In the genomic region with DNA sequence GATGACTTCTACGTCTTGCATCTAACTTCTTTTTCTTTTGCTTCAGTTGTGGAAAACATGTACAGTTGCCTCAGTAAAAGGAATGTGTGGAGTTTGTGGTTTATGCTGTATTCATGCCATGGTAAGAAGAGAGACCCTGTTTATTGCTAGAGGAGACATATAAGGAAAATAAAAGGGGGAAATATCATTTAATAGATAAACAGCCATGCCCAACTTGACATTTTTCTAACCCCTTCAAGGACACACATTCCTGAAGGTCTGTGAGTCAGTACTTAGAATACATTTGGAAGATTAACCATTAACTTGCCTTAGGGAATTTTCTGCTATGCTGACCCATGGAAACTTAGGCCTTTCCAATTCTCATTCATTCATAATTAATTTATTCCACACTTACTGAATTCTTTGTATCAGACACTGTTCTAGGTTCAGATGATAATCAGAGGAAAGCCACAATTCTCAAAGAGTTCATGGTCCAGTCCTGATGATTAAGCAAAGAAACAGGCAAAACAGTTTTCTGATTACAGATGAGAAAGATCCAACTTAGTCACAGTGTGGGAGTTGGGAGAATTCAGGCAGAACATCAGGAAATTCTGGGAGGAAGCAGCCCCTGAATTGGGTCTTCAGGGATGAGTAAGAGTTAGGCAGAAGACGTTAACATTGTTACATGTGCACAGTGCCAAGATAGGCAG, we compare ENCODE assay signal across 12 cellular contexts.
DNase-seq lines count a peak whose midpoint lies in the region; ATAC-seq, FAIRE-seq and TF ChIP-seq lines count a peak whose summit lies in the region.
"Had no signal": no experiment of that assay in that cellular context is flagged by ENCODE, and none has a peak within 500 bp of the region (broad histone marks: within the 10 kb centered on the region; RNA-seq: fewer than 3 reads in every experiment).

No MANE protein-coding gene starts in this region.

- H3K27me3 ChIP-seq in brain microvascular endothelial cell (replicated peaks), result no peaks in the 10 kb centered on the region
- H3K27me3 ChIP-seq: right lobe of liver had no signal

- intact Hi-C loops in left colon (cut with DNase I, micrococcal nuclease), result no loop called here

- no peak overlapping the region for H3K27ac Mint-ChIP-seq in stimulated activated effector memory CD8-positive, alpha-beta T cell treated with anti-CD3 and anti-CD28 coated beads, Interleukin-12 subunit alpha, Interleukin-12 subunit beta, amount 100 ng/mL, for 72 hours

- H3K9me3 Mint-ChIP-seq in activated T-cell treated with anti-CD3 and anti-CD28 coated beads, Interleukin-2, amount 50 U/mL, for 4 hours, result no peaks in the 10 kb centered on the region
- H3K9me3 Mint-ChIP-seq in stimulated activated effector memory CD8-positive, alpha-beta T cell treated with anti-CD3 and anti-CD28 coated beads, Interleukin-12 subunit alpha, Interleukin-12 subunit beta, amount 100 ng/mL, for 72 hours, result no peaks in the 10 kb centered on the region

- no peak for FAIRE-seq in GM12892 (lab: Jason Lieb, UNC)

- TF ChIP-seq CTCF in 22Rv1 (IDR thresholded peaks at IDR 0.05), result no peak
- no peak for TF ChIP-seq CTCF in brain microvascular endothelial cell (IDR thresholded peaks at IDR 0.05; ENCODE audit: low read depth, low read length, missing control alignments)

- in situ Hi-C loops in brain microvascular endothelial cell (cut with HindIII; ENCODE audit: low pct_ligation_motif_present, low sequenced_read_pairs), result no loop called here

- H3K4me1 Mint-ChIP-seq in activated T-cell treated with anti-CD3 and anti-CD28 coated beads, Interleukin-2, amount 50 U/mL, for 4 hours (ENCODE audit: low read depth), result no peaks in the 10 kb centered on the region
- no peaks in the 10 kb centered on the region for H3K4me1 Mint-ChIP-seq in stimulated activated effector memory CD8-positive, alpha-beta T cell treated with anti-CD3 and anti-CD28 coated beads, Interleukin-12 subunit alpha, Interleukin-12 subunit beta, amount 100 ng/mL, for 72 hours

- no peak for TF ChIP-seq POLR2A in GM12892 (IDR thresholded peaks at IDR 0.05; ENCODE audit: low read depth, low read length)

- no peaks in the 10 kb centered on the region for H3K36me3 ChIP-seq in brain microvascular endothelial cell (replicated peaks)
- H3K36me3 ChIP-seq: right lobe of liver had no signal

- no peak overlapping the region for H3K4me3 Mint-ChIP-seq in activated T-cell treated with anti-CD3 and anti-CD28 coated beads, Interleukin-2, amount 50 U/mL, for 4 hours
- H3K4me3 Mint-ChIP-seq in stimulated activated effector memory CD8-positive, alpha-beta T cell treated with anti-CD3 and anti-CD28 coated beads, Interleukin-12 subunit alpha, Interleukin-12 subunit beta, amount 100 ng/mL, for 72 hours, result no peak overlapping the region

- H3K27ac ChIP-seq in 22Rv1, result peak overlapping the region; percentile 68
- peak overlapping the region; percentile 81 for H3K27ac ChIP-seq in brain microvascular endothelial cell
- H3K27ac ChIP-seq: right lobe of liver had no signal

- no peaks in the 10 kb centered on the region for H3K36me3 Mint-ChIP-seq in activated T-cell treated with anti-CD3 and anti-CD28 coated beads, Interleukin-2, amount 50 U/mL, for 4 hours (ENCODE audit: insufficient read depth)
- H3K36me3 Mint-ChIP-seq in stimulated activated effector memory CD8-positive, alpha-beta T cell treated with anti-CD3 and anti-CD28 coated beads, Interleukin-12 subunit alpha, Interleukin-12 subunit beta, amount 100 ng/mL, for 72 hours, result no peaks in the 10 kb centered on the region

- ATAC-seq in left colon, result peak; percentile 37
- no peak for ATAC-seq in activated T-cell treated with anti-CD3 and anti-CD28 coated beads, Interleukin-2, amount 50 U/mL, for 4 hours
- ATAC-seq in stimulated activated effector memory CD8-positive, alpha-beta T cell treated with anti-CD3 and anti-CD28 coated beads, Interleukin-12 subunit alpha, Interleukin-12 subunit beta, amount 100 ng/mL, for 72 hours, result no peak
- ATAC-seq: left lobe of liver had no signal

- no peak overlapping the region for H3K4me3 ChIP-seq in brain microvascular endothelial cell (ENCODE audit: low read depth, low read length)
- H3K4me3 ChIP-seq: right lobe of liver had no signal

- peaks cover 4% of the 10 kb centered on the region for H3K27me3 Mint-ChIP-seq in activated T-cell treated with anti-CD3 and anti-CD28 coated beads, Interleukin-2, amount 50 U/mL, for 4 hours (ENCODE audit: low read depth)

- DNase-seq in HK-2 (ENCODE audit: unreplicated experiment) (peak; percentile 51), brain microvascular endothelial cell (peak; percentile 86), left colon (no peak), SKM-1 (lab: John Stamatoyannopoulos, UW; ENCODE audit: unreplicated experiment) (no peak), GM12892 (ENCODE audit: insufficient read length) (no peak)
- DNase-seq in activated T-cell treated with anti-CD3 and anti-CD28 coated beads, Interleukin-2, amount 50 U/mL, for 4 hours, result no peak
- DNase-seq in stimulated activated effector memory CD8-positive, alpha-beta T cell treated with anti-CD3 and anti-CD28 coated beads, Interleukin-12 subunit alpha, Interleukin-12 subunit beta, amount 100 ng/mL, for 72 hours (ENCODE audit: low spot score in 2 of 2), result no peak
- DNase-seq: AML-193, MV-4-11, right lobe of liver had no signal

Comparison
In these comparisons a context has a peak if more than half of its experiments do, and no peak if none do; other contexts are left out.
1. DNase-seq: peak in HK-2 (single experiment) and brain microvascular endothelial cell (single experiment); none in left colon (0 of 2), activated T-cell treated with anti-CD3 and anti-CD28 coated beads, Interleukin-2, amount 50 U/mL, for 4 hours (single experiment), stimulated activated effector memory CD8-positive, alpha-beta T cell treated with anti-CD3 and anti-CD28 coated beads, Interleukin-12 subunit alpha, Interleukin-12 subunit beta, amount 100 ng/mL, for 72 hours (0 of 2), SKM-1 (single experiment) and GM12892 (single experiment).